In genomic region chr4:154406022-154406835, GRCh38 we compare ENCODE assay signal across 9 cellular contexts.
DNase-seq lines count a peak whose midpoint lies in the region; ATAC-seq, FAIRE-seq and TF ChIP-seq lines count a peak whose summit lies in the region.
"Had no signal": no experiment of that assay in that cellular context is flagged by ENCODE, and none has a peak within 500 bp of the region (broad histone marks: within the 10 kb centered on the region; RNA-seq: fewer than 3 reads in every experiment).

No MANE protein-coding gene starts in this region.

- H3K4me1 Mint-ChIP-seq in T-helper 17 cell: no peaks in the 10 kb centered on the region

- H3K27me3 Mint-ChIP-seq in T-helper 17 cell: peaks cover 13% of the 10 kb centered on the region

- ATAC-seq in GM19467 (IDR thresholded peaks at IDR 0.05; ENCODE audit: unreplicated experiment) (peak; percentile 75), HG03060 (IDR thresholded peaks at IDR 0.05; ENCODE audit: low read depth, unreplicated experiment) (peak; percentile 97), T-helper 17 cell (peak; percentile 37)

- H3K27ac Mint-ChIP-seq in T-helper 17 cell: no peak overlapping the region

- H3K9me3 ChIP-seq in T-helper 17 cell (ENCODE audit: control insufficient read depth, low read length, poor library complexity, severe bottlenecking): peaks cover 4% of the 10 kb centered on the region

- DNase-seq in GM12891 (ENCODE audit: insufficient read length, low spot score) (no peak), T-helper 17 cell (no peak), NK-92 (lab: John Stamatoyannopoulos, UW; ENCODE audit: unreplicated experiment) (no peak), DMS53 (lab: John Stamatoyannopoulos, UW) (no peak), GM03348 (ENCODE audit: low spot score) (no peak)
- no peak for DNase-seq in effector CD8-positive, alpha-beta T cell (lab: John Stamatoyannopoulos, UW)
- DNase-seq: NCI-H2107 had no signal

- H3K36me3 Mint-ChIP-seq in T-helper 17 cell (ENCODE audit: low read depth): no peaks in the 10 kb centered on the region

- no peak overlapping the region for H3K4me3 Mint-ChIP-seq in T-helper 17 cell

- peak; percentile 59 for FAIRE-seq in GM12891 (lab: Jason Lieb, UNC)

- TF ChIP-seq POLR2A in GM12891 (IDR thresholded peaks at IDR 0.05; ENCODE audit: low read depth, low read length): no peak

TF ChIP-seq in GM12891, 5 proteins besides CTCF, POLR2A, EP300 and RAD21:
- TF ChIP-seq TAF1 (IDR thresholded peaks at IDR 0.05; ENCODE audit: low read depth, low read length) (no peak), POU2F2 (IDR thresholded peaks at IDR 0.05; ENCODE audit: low read depth, low read length) (no peak), PAX5 (IDR thresholded peaks at IDR 0.05; ENCODE audit: insufficient read depth, low read length, severe bottlenecking) (no peak), POLR2AphosphoS5 (IDR thresholded peaks at IDR 0.05; ENCODE audit: low read depth, low read length) (no peak), SPI1 (IDR thresholded peaks at IDR 0.05; ENCODE audit: low read depth, low read length) (no peak)

Comparison
In these comparisons a context has a peak if more than half of its experiments do, and no peak if none do; other contexts are left out.
1. ATAC-seq: peak in every context shown above with its lines; median percentile 97 in HG03060; 75 in GM19467; 37 in T-helper 17 cell.